ENCODE assay signal across 2 cellular contexts in genomic region chr1:223825767-223826461, GRCh38.
TF ChIP-seq lines count a peak whose summit lies in the region.

No MANE protein-coding gene starts in this region.

TF ChIP-seq in IMR-90, 13 proteins besides CTCF, POLR2A, EP300 and RAD21:
- TF ChIP-seq ELK1 (IDR thresholded peaks at IDR 0.05; ENCODE audit: borderline replicate concordance, low read depth, low read length) (no peak), CHD1 (IDR thresholded peaks at IDR 0.05; ENCODE audit: low read depth, low read length) (no peak), NFE2L2 (IDR thresholded peaks at IDR 0.05; ENCODE audit: low read depth, low read length) (no peak), BHLHE40 (IDR thresholded peaks at IDR 0.05; ENCODE audit: low read depth, low read length) (no peak), RCOR1 (IDR thresholded peaks at IDR 0.05; ENCODE audit: insufficient replicate concordance, low read length) (no peak), USF2 (IDR thresholded peaks at IDR 0.05; ENCODE audit: low read depth, low read length) (no peak)
TF ChIP-seq in IMR-90: peak in this region for 0.

TF ChIP-seq in SK-N-SH treated with all-trans-retinoic acid at 6 μM for 48 hours, 23 proteins besides CTCF, POLR2A, EP300 and RAD21:
- TF ChIP-seq TSHZ2 (CRISPR knock-in tag; IDR thresholded peaks at IDR 0.05) (no peak), PATZ1 (CRISPR knock-in tag; IDR thresholded peaks at IDR 0.05; ENCODE audit: borderline replicate concordance) (no peak), ZNF8 (CRISPR knock-in tag; IDR thresholded peaks at IDR 0.05) (no peak), OSR1 (CRISPR knock-in tag; IDR thresholded peaks at IDR 0.05) (no peak), ISL1 (CRISPR knock-in tag; IDR thresholded peaks at IDR 0.05) (no peak), PPARA (CRISPR knock-in tag; IDR thresholded peaks at IDR 0.05; ENCODE audit: borderline replicate concordance) (no peak), ZFP30 (CRISPR knock-in tag; IDR thresholded peaks at IDR 0.05) (no peak), ESRRG (CRISPR knock-in tag; IDR thresholded peaks at IDR 0.05) (no peak), SNAI2 (CRISPR knock-in tag; IDR thresholded peaks at IDR 0.05) (no peak), BACH2 (CRISPR knock-in tag; IDR thresholded peaks at IDR 0.05; ENCODE audit: borderline replicate concordance) (no peak), ZC3H10 (CRISPR knock-in tag; IDR thresholded peaks at IDR 0.05) (no peak), CREB5 (CRISPR knock-in tag; IDR thresholded peaks at IDR 0.05; ENCODE audit: low read depth) (no peak), ZFP3 (CRISPR knock-in tag; IDR thresholded peaks at IDR 0.05) (no peak), ZNF70 (CRISPR knock-in tag; IDR thresholded peaks at IDR 0.05) (no peak)
TF ChIP-seq in SK-N-SH treated with all-trans-retinoic acid at 6 μM for 48 hours: peak in this region for 0.
